In the genomic region with DNA sequence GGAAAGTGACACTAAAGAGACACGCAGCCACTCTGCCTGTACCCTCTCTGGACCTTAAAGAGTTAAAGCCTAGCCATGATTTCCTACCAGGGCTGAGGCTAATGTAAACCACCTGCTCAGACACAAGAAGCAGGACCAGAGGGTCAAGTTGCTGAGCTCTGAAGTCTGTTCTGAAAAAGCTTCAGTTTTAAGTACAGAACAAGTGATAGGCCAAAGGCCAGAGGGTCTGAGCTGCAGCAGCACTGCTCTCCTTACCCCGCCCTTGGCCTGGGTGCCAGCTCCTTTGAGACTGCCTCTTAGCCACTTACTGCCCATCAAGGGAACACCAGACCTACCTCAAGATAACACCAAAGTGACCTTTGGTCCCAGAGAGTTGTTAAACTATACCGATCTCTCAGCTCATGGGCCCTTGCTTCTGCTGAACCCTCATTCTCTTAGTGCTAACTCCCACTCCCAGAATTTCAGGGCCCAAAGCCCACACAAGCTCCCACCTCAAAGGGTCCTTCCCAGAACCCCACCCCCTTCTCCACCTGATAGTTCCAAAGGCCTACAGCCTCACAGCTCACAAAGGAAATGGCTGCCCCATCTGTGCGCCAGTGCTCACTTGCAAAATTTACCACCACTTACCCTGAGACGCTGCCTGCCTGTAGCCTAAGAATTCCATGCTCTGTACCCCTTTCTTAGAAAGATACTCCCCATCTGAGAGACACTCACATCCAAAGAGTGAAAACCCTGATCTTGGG, we compare ENCODE assay signal across 9 cellular contexts. TPM values are rescaled to one million over a fixed set of nuclear protein-coding genes. Genes with fewer than 3 reads are reported as not detected.
A peak's percentile ranks its signal among the peaks of the same experiment; 100 is the strongest.
DNase-seq lines count a peak whose midpoint lies in the region; ATAC-seq and TF ChIP-seq lines count a peak whose summit lies in the region.
"Had no signal": no experiment of that assay in that cellular context is flagged by ENCODE, and none has a peak within 500 bp of the region (broad histone marks: within the 10 kb centered on the region; RNA-seq: fewer than 3 reads in every experiment).

No MANE protein-coding gene starts in this region.

- H3K9ac ChIP-seq in liver (ENCODE audit: low read depth in 1 of 2, low read length in 2 of 2): peak overlapping the region; percentile 52 to 66

- DNase-seq in NCI-H2227 (lab: John Stamatoyannopoulos, UW; ENCODE audit: unreplicated experiment) (peak; percentile 20), NCI-H2227 treated with DMSO at 0.1 percent for 48 hours (lab: John Stamatoyannopoulos, UW) (no peak), body of pancreas (peak; percentile 68 to 88 (median 80)), thyroid gland (peak; percentile 51 to 55), NCI-H2107 treated with DMSO at 0.1 percent for 48 hours (lab: John Stamatoyannopoulos, UW; ENCODE audit: unreplicated experiment) (no peak)
- DNase-seq in activated T-cell treated with anti-CD3 and anti-CD28 coated beads, Interleukin-2, amount 50 U/mL, for 1 hour: no peak

- H3K4me3 ChIP-seq in body of pancreas: peak overlapping the region; percentile 35 to 66
- peak overlapping the region in 2 of 3 donors; percentile 56 to 87 for H3K4me3 ChIP-seq in liver (ENCODE audit: low read depth in 1 of 3, low read length in 3 of 3)
- H3K4me3 ChIP-seq in thyroid gland (replicated peaks in 1 of 3): peak overlapping the region in 2 of 3 donors; percentile 39 to 51

- peaks cover 0 to 3% of the 10 kb centered on the region in 2 donors for H3K36me3 ChIP-seq in body of pancreas (replicated peaks in 1 of 2; ENCODE audit: insufficient read depth in 1 of 2, low read depth in 2 of 2)
- peaks cover 0 to 3% (median 1%) of the 10 kb centered on the region in 4 donors for H3K36me3 ChIP-seq in liver (ENCODE audit: control insufficient read depth in 4 of 4, insufficient read depth in 3 of 4, low read depth in 1 of 4, low read length in 3 of 4)
- H3K36me3 ChIP-seq in thyroid gland: peaks cover 2 to 7% of the 10 kb centered on the region in 2 donors

- H3K27ac ChIP-seq in body of pancreas (peak overlapping the region; percentile 91 to 98 (median 95)), liver (ENCODE audit: low read depth in 1 of 2, low read length in 2 of 2) (peak overlapping the region; percentile 90 to 95), thyroid gland (peak overlapping the region; percentile 92 to 100 (median 95))
- H3K27ac ChIP-seq: HL-60 had no signal

- intact Hi-C loops in body of pancreas (cut with DNase I) (no loop called here), thyroid gland (cut with DNase I) (no loop called here)

- TF ChIP-seq RAD21 in liver (IDR thresholded peaks at IDR 0.05): no peak

- H3K4me1 ChIP-seq in body of pancreas (peaks cover 55% of the 10 kb centered on the region), liver (ENCODE audit: control insufficient read depth in 4 of 4, insufficient read depth in 4 of 4, low read length in 3 of 4) (peaks cover 10 to 34% (median 24%) of the 10 kb centered on the region in 4 donors), thyroid gland (peaks cover 48 to 60% of the 10 kb centered on the region in 2 donors)

- TF ChIP-seq POLR2A in body of pancreas (IDR thresholded peaks at IDR 0.05) (peak in 2 of 3 donors; percentile 12 to 20), thyroid gland (IDR thresholded peaks at IDR 0.05) (no peak)

- 11 to 19% methylated on average over 5 of the region's 5 CpGs for WGBS in body of pancreas, 2 donors
- 50% methylated on average over 5 of the region's 5 CpGs for WGBS in liver
- 16 to 25% methylated on average over 5 of the region's 5 CpGs for WGBS in thyroid gland, 2 donors

- H3K27me3 ChIP-seq in body of pancreas (no peaks in the 10 kb centered on the region), liver (ENCODE audit: control insufficient read depth in 4 of 4, insufficient read depth in 4 of 4, low read length in 3 of 4) (no peaks in the 10 kb centered on the region), thyroid gland (no peaks in the 10 kb centered on the region)

- H3K9me3 ChIP-seq in body of pancreas (no peaks in the 10 kb centered on the region), liver (ENCODE audit: control insufficient read depth in 4 of 4, low read length in 3 of 4) (no peaks in the 10 kb centered on the region), thyroid gland (no peaks in the 10 kb centered on the region)

- no peak for TF ChIP-seq CTCF in body of pancreas (IDR thresholded peaks at IDR 0.05)
- TF ChIP-seq CTCF in liver (IDR thresholded peaks at IDR 0.05; ENCODE audit: low read depth, low read length, missing input control): no peak
- no peak for TF ChIP-seq CTCF in thyroid gland (IDR thresholded peaks at IDR 0.05)

- ATAC-seq in body of pancreas (peak; percentile 12), GM18502 (IDR thresholded peaks at IDR 0.05; ENCODE audit: poor library complexity, unreplicated experiment) (no peak)

TF ChIP-seq in liver, 16 proteins besides CTCF, POLR2A, EP300 and RAD21:
- no peak for TF ChIP-seq HNF4G (IDR thresholded peaks at IDR 0.05)
- TF ChIP-seq, protein P1, sequence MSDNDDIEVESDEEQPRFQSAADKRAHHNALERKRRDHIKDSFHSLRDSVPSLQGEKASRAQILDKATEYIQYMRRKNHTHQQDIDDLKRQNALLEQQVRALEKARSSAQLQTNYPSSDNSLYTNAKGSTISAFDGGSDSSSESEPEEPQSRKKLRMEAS (IDR thresholded peaks at IDR 0.05): no peak
- TF ChIP-seq GABPA (IDR thresholded peaks at IDR 0.05 in 1 of 2, conservative IDR thresholded peaks at IDR 0.05 in 1 of 2): no peak
- TF ChIP-seq YY1 (IDR thresholded peaks at IDR 0.05): no peak
- no peak for TF ChIP-seq RXRA (IDR thresholded peaks at IDR 0.05)
- TF ChIP-seq, protein P2, sequence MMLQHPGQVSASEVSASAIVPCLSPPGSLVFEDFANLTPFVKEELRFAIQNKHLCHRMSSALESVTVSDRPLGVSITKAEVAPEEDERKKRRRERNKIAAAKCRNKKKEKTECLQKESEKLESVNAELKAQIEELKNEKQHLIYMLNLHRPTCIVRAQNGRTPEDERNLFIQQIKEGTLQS (IDR thresholded peaks at IDR 0.05): no peak
- TF ChIP-seq TAF1 (conservative IDR thresholded peaks at IDR 0.05): no peak
- TF ChIP-seq, protein P3, sequence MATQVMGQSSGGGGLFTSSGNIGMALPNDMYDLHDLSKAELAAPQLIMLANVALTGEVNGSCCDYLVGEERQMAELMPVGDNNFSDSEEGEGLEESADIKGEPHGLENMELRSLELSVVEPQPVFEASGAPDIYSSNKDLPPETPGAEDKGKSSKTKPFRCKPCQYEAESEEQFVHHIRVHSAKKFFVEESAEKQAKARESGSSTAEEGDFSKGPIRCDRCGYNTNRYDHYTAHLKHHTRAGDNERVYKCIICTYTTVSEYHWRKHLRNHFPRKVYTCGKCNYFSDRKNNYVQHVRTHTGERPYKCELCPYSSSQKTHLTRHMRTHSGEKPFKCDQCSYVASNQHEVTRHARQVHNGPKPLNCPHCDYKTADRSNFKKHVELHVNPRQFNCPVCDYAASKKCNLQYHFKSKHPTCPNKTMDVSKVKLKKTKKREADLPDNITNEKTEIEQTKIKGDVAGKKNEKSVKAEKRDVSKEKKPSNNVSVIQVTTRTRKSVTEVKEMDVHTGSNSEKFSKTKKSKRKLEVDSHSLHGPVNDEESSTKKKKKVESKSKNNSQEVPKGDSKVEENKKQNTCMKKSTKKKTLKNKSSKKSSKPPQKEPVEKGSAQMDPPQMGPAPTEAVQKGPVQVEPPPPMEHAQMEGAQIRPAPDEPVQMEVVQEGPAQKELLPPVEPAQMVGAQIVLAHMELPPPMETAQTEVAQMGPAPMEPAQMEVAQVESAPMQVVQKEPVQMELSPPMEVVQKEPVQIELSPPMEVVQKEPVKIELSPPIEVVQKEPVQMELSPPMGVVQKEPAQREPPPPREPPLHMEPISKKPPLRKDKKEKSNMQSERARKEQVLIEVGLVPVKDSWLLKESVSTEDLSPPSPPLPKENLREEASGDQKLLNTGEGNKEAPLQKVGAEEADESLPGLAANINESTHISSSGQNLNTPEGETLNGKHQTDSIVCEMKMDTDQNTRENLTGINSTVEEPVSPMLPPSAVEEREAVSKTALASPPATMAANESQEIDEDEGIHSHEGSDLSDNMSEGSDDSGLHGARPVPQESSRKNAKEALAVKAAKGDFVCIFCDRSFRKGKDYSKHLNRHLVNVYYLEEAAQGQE (IDR thresholded peaks at IDR 0.05): no peak
- no peak for TF ChIP-seq FOXA2 (IDR thresholded peaks at IDR 0.05)
- TF ChIP-seq NR2F2 (IDR thresholded peaks at IDR 0.05): no peak

RNA-seq across cellular contexts. Expression of a gene that starts 40.6 kb away (rescaled TPM):
- total RNA-seq in body of pancreas (1 to 10 TPM; 3.1 to 9.6 TPM), liver (1 to 10 TPM; 2.4 to 5.9 TPM), thyroid gland (10 to 100 TPM in 2 of 4 donors, 1 to 10 TPM in 2; 7.6 to 12.1 (median 9.5) TPM)
- 1 to 10 TPM; 2.6 to 6.3 TPM for polyA plus RNA-seq in liver

RNA-seq across cellular contexts. Expression of a gene that starts 41.1 kb away (rescaled TPM):
- total RNA-seq in body of pancreas (100 to 1,000 TPM; 173 to 191 TPM), liver (10 to 100 TPM; 55.1 to 93.2 TPM), thyroid gland (100 to 1,000 TPM; 259 to 342 (median 280) TPM)
- polyA plus RNA-seq in liver: 10 to 100 TPM; 19.5 to 29.2 TPM

RNA-seq across cellular contexts. Expression of a gene that starts 41.4 kb away (rescaled TPM):
- 1 to 10 TPM; 2.3 to 9.9 TPM for total RNA-seq in body of pancreas
- total RNA-seq in liver: 1 to 10 TPM; 1.9 to 3.4 TPM
- 1 to 10 TPM; 2.9 to 3.7 TPM for polyA plus RNA-seq in liver
- total RNA-seq in thyroid gland: 10 to 100 TPM; 13.0 to 24.5 (median 14.1) TPM

Comparison
In these comparisons a context has a peak if more than half of its experiments do, and no peak if none do; other contexts are left out.
1. DNase-seq: peak in NCI-H2227 (single experiment), body of pancreas (4 of 4) and thyroid gland (2 of 2); none in NCI-H2227 treated with DMSO at 0.1 percent for 48 hours (single experiment), NCI-H2107 treated with DMSO at 0.1 percent for 48 hours (single experiment) and activated T-cell treated with anti-CD3 and anti-CD28 coated beads, Interleukin-2, amount 50 U/mL, for 1 hour (single experiment).
2. POLR2A ChIP-seq: peak in body of pancreas (2 of 3); none in thyroid gland (0 of 2).
3. Peak in every context shown above with its lines, with median percentiles within 50 percentile points of each other: H3K27ac ChIP-seq and H3K4me3 ChIP-seq.